In genomic region chr16:86464044-86464443, GRCh38 we compare ENCODE assay signal across 37 cellular contexts. TPM values are rescaled to one million over a fixed set of nuclear protein-coding genes. Genes with fewer than 3 reads are reported as not detected.
"Had no signal": no experiment of that assay in that cellular context is flagged by ENCODE, and none has a peak within 500 bp of the region (broad histone marks: within the 10 kb centered on the region; RNA-seq: fewer than 3 reads in every experiment).

No MANE protein-coding gene starts in this region.

- H3K27ac Mint-ChIP-seq: activated CD4-positive, alpha-beta T cell treated with anti-CD3 and anti-CD28 coated beads, Interleukin-2, amount 10 ng/mL, durations not matched to agents 24 days and 14 days; activated CD8-positive, alpha-beta T cell treated with anti-CD3 and anti-CD28 coated beads for 36 hours; activated naive CD8-positive, alpha-beta T cell treated with anti-CD3 and anti-CD28 coated beads for 36 hours; activated T-cell treated with anti-CD3 and anti-CD28 coated beads, Interleukin-2, amount 50 U/mL, for 72 hours; activated T-helper 17 cell treated with anti-CD3 and anti-CD28 coated beads, Interleukin-2, amount 50 U/mL, for 72 hours had no signal

- H3K4me3 ChIP-seq: cardiac muscle cell had no signal

- H3K4me1 Mint-ChIP-seq: activated CD4-positive, alpha-beta T cell treated with anti-CD3 and anti-CD28 coated beads, Interleukin-2, amount 10 ng/mL, durations not matched to agents 24 days and 14 days; activated naive CD8-positive, alpha-beta T cell treated with anti-CD3 and anti-CD28 coated beads for 36 hours; central memory CD8-positive, alpha-beta T cell had no signal

- H3K27me3 Mint-ChIP-seq: activated CD4-positive, alpha-beta T cell treated with anti-CD3 and anti-CD28 coated beads, Interleukin-2, amount 10 ng/mL, durations not matched to agents 24 days and 14 days; activated naive CD8-positive, alpha-beta T cell treated with anti-CD3 and anti-CD28 coated beads for 36 hours had no signal

- H3K36me3 ChIP-seq: cardiac muscle cell, WERI-Rb-1 had no signal

- ATAC-seq: activated CD8-positive, alpha-beta T cell treated with anti-CD3 and anti-CD28 coated beads for 36 hours; activated T-cell treated with anti-CD3 and anti-CD28 coated beads, Interleukin-2, amount 50 U/mL, for 72 hours; activated T-helper 17 cell treated with anti-CD3 and anti-CD28 coated beads, Interleukin-2, amount 50 U/mL, for 72 hours had no signal

- H3K27ac ChIP-seq: cardiac muscle cell, WERI-Rb-1 had no signal

- DNase-seq: activated CD4-positive, alpha-beta T cell treated with anti-CD3 and anti-CD28 coated beads for 1 hour; activated CD4-positive, alpha-beta T cell treated with anti-CD3 and anti-CD28 coated beads, Interleukin-2, amount 10 ng/mL, durations not matched to agents 24 days and 14 days; activated CD4-positive, alpha-beta T cell treated with anti-CD3 and anti-CD28 coated beads, Interleukin-2, amount 50 U/mL, for 4 hours; activated CD4-positive, CD25-positive, alpha-beta regulatory T cell; activated CD8-positive, alpha-beta T cell treated with anti-CD3 and anti-CD28 coated beads for 36 hours; activated effector memory CD4-positive, alpha-beta T cell treated with anti-CD3 and anti-CD28 coated beads, Interleukin-2, amount 50 U/mL, for 16 hours; activated naive CD4-positive, alpha-beta T cell; activated naive CD4-positive, alpha-beta T cell treated with anti-CD3 and anti-CD28 coated beads, Interleukin-2, amount 50 U/mL, for 16 hours; activated naive CD8-positive, alpha-beta T cell treated with anti-CD3 and anti-CD28 coated beads for 36 hours; activated T-cell treated with anti-CD3 and anti-CD28 coated beads, Interleukin-2, amount 50 U/mL, for 1 hour; activated T-cell treated with anti-CD3 and anti-CD28 coated beads, Interleukin-2, amount 50 U/mL, for 72 hours; amniotic stem cell; aorta; MM.1S; MV-4-11; NCI-H1092; NCI-H1436 treated with DMSO at 0.1 percent for 48 hours; NCI-H187; NCI-H2029 treated with DMSO at 0.1 percent for 48 hours; NCI-H2107; NCI-H2171; NCI-H510A; NCI-H526; NCI-H748 treated with DMSO at 0.1 percent for 48 hours; NK-92 treated with Interleukin-12 subunit alpha and Interleukin-12 subunit beta, amount 100 ng/mL, for 24 hours; OCI-M1; Right ventricle myocardium superior; SW 1271; T-helper 1 cell; T-helper 2 cell; T1000; WERI-Rb-1 had no signal

- H3K4me3 Mint-ChIP-seq: activated CD4-positive, alpha-beta T cell treated with anti-CD3 and anti-CD28 coated beads, Interleukin-2, amount 10 ng/mL, durations not matched to agents 24 days and 14 days; activated CD8-positive, alpha-beta T cell treated with anti-CD3 and anti-CD28 coated beads for 36 hours; activated naive CD8-positive, alpha-beta T cell treated with anti-CD3 and anti-CD28 coated beads for 36 hours; activated T-cell treated with anti-CD3 and anti-CD28 coated beads, Interleukin-2, amount 50 U/mL, for 72 hours; activated T-helper 17 cell treated with anti-CD3 and anti-CD28 coated beads, Interleukin-2, amount 50 U/mL, for 72 hours; central memory CD8-positive, alpha-beta T cell had no signal

- H3K36me3 Mint-ChIP-seq: activated naive CD8-positive, alpha-beta T cell treated with anti-CD3 and anti-CD28 coated beads for 36 hours had no signal

RNA-seq across cellular contexts. Expression of gene FOXF1, which starts 46.3 kb away (rescaled TPM):
- total RNA-seq: activated CD4-positive, alpha-beta T cell treated with anti-CD3 and anti-CD28 coated beads, Interleukin-2, amount 10 ng/mL, durations not matched to agents 24 days and 14 days; activated CD8-positive, alpha-beta memory T cell treated with anti-CD3 and anti-CD28 coated beads for 36 hours; activated CD8-positive, alpha-beta T cell treated with anti-CD3 and anti-CD28 coated beads for 36 hours; activated naive CD8-positive, alpha-beta T cell treated with anti-CD3 and anti-CD28 coated beads for 36 hours; activated T-cell treated with anti-CD3 and anti-CD28 coated beads, Interleukin-2, amount 50 U/mL, for 72 hours; activated T-helper 17 cell treated with anti-CD3 and anti-CD28 coated beads, Interleukin-2, amount 50 U/mL, for 72 hours; LHCN-M2 had no signal
